ENCODE assay signal across 8 cellular contexts in the genomic region with DNA sequence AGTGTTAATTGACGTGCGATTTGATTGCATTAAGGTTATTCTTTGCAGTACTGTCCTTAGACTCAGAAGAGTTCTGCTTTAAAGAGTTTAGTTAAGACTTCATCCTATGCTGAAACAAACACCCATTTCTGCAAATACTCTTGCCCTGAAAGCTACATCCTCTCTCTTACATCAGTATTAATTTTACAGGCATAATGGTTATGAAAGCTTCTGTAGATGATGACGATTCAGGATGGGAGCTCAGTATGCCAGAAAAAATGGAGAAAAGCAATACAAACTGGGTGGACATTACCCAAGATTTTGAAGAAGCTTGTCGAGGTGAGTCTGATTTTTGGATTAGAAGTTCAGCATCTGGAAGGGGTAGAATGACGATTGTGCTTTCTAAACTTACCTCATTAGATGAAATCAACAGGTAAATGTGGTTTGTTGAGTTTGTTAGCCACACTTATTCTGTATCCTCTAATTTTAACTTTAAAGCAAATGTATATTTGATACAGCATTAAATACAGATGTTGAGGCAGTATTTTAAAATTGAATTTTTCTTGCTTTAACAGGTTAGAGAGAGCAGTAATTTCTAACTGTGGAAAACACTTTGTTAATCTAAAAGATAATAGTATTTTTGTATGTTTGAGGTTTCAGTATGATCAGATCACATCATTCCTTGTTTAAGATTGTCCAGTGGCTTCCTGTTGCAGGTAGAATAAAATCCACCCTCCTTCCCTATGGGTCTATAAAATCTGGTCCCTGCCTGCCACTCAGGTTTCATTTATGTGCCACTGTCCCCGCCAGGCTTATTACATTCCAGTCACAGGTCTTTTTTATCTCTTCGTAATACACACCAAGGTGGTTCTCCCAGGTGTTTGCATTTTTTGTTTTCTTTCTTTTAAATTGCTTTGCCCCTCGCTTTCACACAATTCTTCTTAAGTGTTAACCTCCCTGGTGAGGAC. TPM values are rescaled to one million over a fixed set of nuclear protein-coding genes. Genes with fewer than 3 reads are reported as not detected.
DNase-seq lines count a peak whose midpoint lies in the region; ATAC-seq and TF ChIP-seq lines count a peak whose summit lies in the region.

No MANE protein-coding gene starts in this region.

- DNase-seq in AG04449 (ENCODE audit: low read depth, low spot score): no peak
- no peak for DNase-seq in HL-60 (ENCODE audit: low read depth in 1 of 2, low spot score in 1 of 2)
- no peak for DNase-seq in breast epithelium (ENCODE audit: low spot score in 2 of 2)
- DNase-seq in mesothelial cell of epicardium (ENCODE audit: low spot score in 2 of 2, unreplicated experiment in 2 of 2): no peak
- no peak for DNase-seq in stimulated activated CD4-positive, alpha-beta T cell treated with anti-CD3 and anti-CD28 coated beads, Interleukin-4, amount 100 ng/mL, for 4 hours
- no peak for DNase-seq in NCI-H748 (lab: John Stamatoyannopoulos, UW; ENCODE audit: unreplicated experiment)
- DNase-seq in DMS114 treated with DMSO at 0.1 percent for 48 hours (lab: John Stamatoyannopoulos, UW; ENCODE audit: unreplicated experiment): no peak

- ATAC-seq in GM18505 (IDR thresholded peaks at IDR 0.05; ENCODE audit: unreplicated experiment): no peak

- H3K4me3 Mint-ChIP-seq in mesothelial cell of epicardium: no peak overlapping the region

- H3K4me3 ChIP-seq in AG04449 (ENCODE audit: low read depth, low read length) (peak overlapping the region; percentile 79), HL-60 (replicated peaks; ENCODE audit: insufficient read depth, low read length) (peak overlapping the region; percentile 99), breast epithelium (peak overlapping the region; percentile 96 to 97 (median 97))

- no peaks in the 10 kb centered on the region for H3K27me3 Mint-ChIP-seq in mesothelial cell of epicardium (ENCODE audit: low read depth)

- no peaks in the 10 kb centered on the region for H3K36me3 ChIP-seq in breast epithelium

- H3K4me1 Mint-ChIP-seq in mesothelial cell of epicardium: peaks cover 10% of the 10 kb centered on the region

- H3K27ac Mint-ChIP-seq in mesothelial cell of epicardium: peak overlapping the region; percentile 87

- H3K9me3 Mint-ChIP-seq in mesothelial cell of epicardium: peaks cover 3% of the 10 kb centered on the region

- intact Hi-C loops in breast epithelium (cut with DNase I; ENCODE audit: low total_unique reads): no loop called here

- H3K4me1 ChIP-seq in breast epithelium: no peaks in the 10 kb centered on the region

- TF ChIP-seq CTCF in AG04449 (IDR thresholded peaks at IDR 0.05; ENCODE audit: insufficient read depth, low read length, missing control alignments): no peak
- no peak for TF ChIP-seq CTCF in HL-60 (IDR thresholded peaks at IDR 0.05; ENCODE audit: insufficient read depth, low read length)
- no peak for TF ChIP-seq CTCF in breast epithelium (IDR thresholded peaks at IDR 0.05)
- TF ChIP-seq CTCF in mesothelial cell of epicardium (IDR thresholded peaks at IDR 0.05; ENCODE audit: unreplicated experiment): no peak

- CTCF ChIA-PET in AG04449 (lab: Yijun Ruan, JAX): interaction anchor here (1.2 kb wide), 1 partner anchor 14 kb away, joined by 3 read pairs; no protein-coding TSS in a partner anchor

- H3K27ac ChIP-seq in HL-60 (replicated peaks) (peak overlapping the region; percentile 82), breast epithelium (peak overlapping the region; percentile 97 to 98)

- H3K27me3 ChIP-seq in HL-60 (ENCODE audit: insufficient read depth, poor library complexity, severe bottlenecking) (no peaks in the 10 kb centered on the region), breast epithelium (no peaks in the 10 kb centered on the region)

- POLR2A ChIA-PET in AG04449 (lab: Yijun Ruan, JAX): no interaction called here

- no peaks in the 10 kb centered on the region for H3K9me3 ChIP-seq in breast epithelium

- H3K36me3 Mint-ChIP-seq in mesothelial cell of epicardium: peaks cover 16% of the 10 kb centered on the region

- TF ChIP-seq POLR2A in breast epithelium (IDR thresholded peaks at IDR 0.05) (no peak), GM18505 (IDR thresholded peaks at IDR 0.05; ENCODE audit: borderline replicate concordance, extremely low read depth, insufficient read depth, insufficient read length) (no peak)

RNA-seq across cellular contexts. Expression of a gene that starts 1.3 kb away (rescaled TPM):
- total RNA-seq in breast epithelium (10 to 100 TPM; 14.2 to 30.4 (median 21.0) TPM), mesothelial cell of epicardium (35.0 to 38.4 TPM (median 36.5 TPM) in 3 replicates)
